In the genomic region with DNA sequence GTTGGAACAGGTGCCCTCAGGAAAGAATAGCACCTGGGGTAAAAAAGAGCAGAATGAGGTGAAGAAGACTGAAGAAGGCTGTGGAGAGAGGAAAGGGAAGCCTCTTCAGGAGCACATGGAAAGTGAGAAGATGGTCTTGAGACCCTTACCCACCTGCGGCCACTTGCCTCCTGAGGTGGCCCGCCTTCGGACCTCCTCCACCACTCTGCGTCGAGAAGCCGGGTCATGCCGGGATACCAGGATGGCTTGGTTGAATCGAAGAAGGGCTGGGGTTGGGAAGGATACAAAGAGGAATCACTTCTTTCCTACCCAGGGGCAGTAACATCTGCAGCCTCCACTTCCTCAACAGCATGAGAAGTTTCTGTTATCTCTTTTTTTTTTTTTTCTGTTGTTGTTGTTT, we compare ENCODE assay signal across 25 cellular contexts. TPM values are rescaled to one million over a fixed set of nuclear protein-coding genes. Genes with fewer than 3 reads are reported as not detected.
"Had no signal": no experiment of that assay in that cellular context is flagged by ENCODE, and none has a peak within 500 bp of the region (broad histone marks: within the 10 kb centered on the region; RNA-seq: fewer than 3 reads in every experiment).

No MANE protein-coding gene starts in this region.

- H3K4me1 ChIP-seq: uterus had no signal

- H3K27ac Mint-ChIP-seq: stimulated activated naive B cell treated with anti-CD40 and anti-IgM and Interleukin-4, amounts not matched to agents 10 μg/mL and 1 μg/mL and 100 μg/mL, for 72 hours; stimulated activated naive CD8-positive, alpha-beta T cell treated with anti-CD3 and anti-CD28 coated beads, Interleukin-15, amount 100 ng/mL, for 72 hours had no signal

- ATAC-seq: esophagus mucosa; gastrocnemius medialis; heart right ventricle; mucosa of descending colon; naive thymus-derived CD8-positive, alpha-beta T cell; psoas muscle; right lobe of liver; stimulated activated naive B cell treated with anti-CD40 and anti-IgM and Interleukin-4, amounts not matched to agents 10 μg/mL and 1 μg/mL and 100 μg/mL, for 72 hours; stimulated activated naive CD8-positive, alpha-beta T cell treated with anti-CD3 and anti-CD28 coated beads, Interleukin-15, amount 100 ng/mL, for 72 hours had no signal

- H3K27ac ChIP-seq: dorsolateral prefrontal cortex, gastrocnemius medialis, neutrophil, psoas muscle, right lobe of liver, thoracic aorta, upper lobe of left lung, uterus had no signal

- H3K27me3 Mint-ChIP-seq: naive thymus-derived CD8-positive, alpha-beta T cell; stimulated activated naive B cell treated with anti-CD40 and anti-IgM and Interleukin-4, amounts not matched to agents 10 μg/mL and 1 μg/mL and 100 μg/mL, for 72 hours; stimulated activated naive CD8-positive, alpha-beta T cell treated with anti-CD3 and anti-CD28 coated beads, Interleukin-15, amount 100 ng/mL, for 72 hours had no signal

- H3K4me3 Mint-ChIP-seq: stimulated activated naive B cell treated with anti-CD40 and anti-IgM and Interleukin-4, amounts not matched to agents 10 μg/mL and 1 μg/mL and 100 μg/mL, for 72 hours had no signal

- H3K9me3 Mint-ChIP-seq: naive thymus-derived CD8-positive, alpha-beta T cell; stimulated activated naive B cell treated with anti-CD40 and anti-IgM and Interleukin-4, amounts not matched to agents 10 μg/mL and 1 μg/mL and 100 μg/mL, for 72 hours; stimulated activated naive CD8-positive, alpha-beta T cell treated with anti-CD3 and anti-CD28 coated beads, Interleukin-15, amount 100 ng/mL, for 72 hours had no signal

- H3K9me3 ChIP-seq: gastrocnemius medialis, heart right ventricle, mucosa of descending colon, neutrophil, psoas muscle, right lobe of liver, thoracic aorta, upper lobe of left lung, uterus had no signal

- H3K36me3 ChIP-seq: right lobe of liver, uterus had no signal

- H3K27me3 ChIP-seq: dorsolateral prefrontal cortex, gastrocnemius medialis, heart right ventricle, neutrophil, right lobe of liver, upper lobe of left lung, uterus had no signal

- DNase-seq: cortex of kidney; dorsolateral prefrontal cortex; effector CD8-positive, alpha-beta T cell; gastrocnemius medialis; heart right ventricle; hypothalamus; kidney glomerular epithelial cell; mammary epithelial cell; mucosa of descending colon; naive thymus-derived CD8-positive, alpha-beta T cell; psoas muscle; retina; right lobe of liver; stimulated activated CD4-positive, alpha-beta T cell treated with anti-CD3 and anti-CD28 coated beads, Interleukin-4, amount 100 ng/mL, for 24 hours; stimulated activated naive B cell treated with anti-CD40 and anti-IgM and Interleukin-4, amounts not matched to agents 10 μg/mL and 1 μg/mL and 100 μg/mL, for 72 hours; stimulated activated naive CD8-positive, alpha-beta T cell treated with anti-CD3 and anti-CD28 coated beads, Interleukin-15, amount 100 ng/mL, for 72 hours; substantia nigra; uterus had no signal

- H3K4me3 ChIP-seq: dorsolateral prefrontal cortex, gastrocnemius medialis, heart right ventricle, mucosa of descending colon, psoas muscle, right lobe of liver, thoracic aorta, upper lobe of left lung, uterus had no signal

RNA-seq across cellular contexts. Expression of gene NUTM1, which starts 20.9 kb away (rescaled TPM):
- total RNA-seq: dorsolateral prefrontal cortex; esophagus mucosa; fibroblast of lung; gastrocnemius medialis; heart right ventricle; liver; mammary epithelial cell; mucosa of descending colon; naive thymus-derived CD8-positive, alpha-beta T cell; psoas muscle; right lobe of liver; thoracic aorta; upper lobe of left lung; uterus had no signal
- polyA plus RNA-seq: fibroblast of lung; liver; mammary epithelial cell; naive thymus-derived CD8-positive, alpha-beta T cell; neural cell had no signal
